ENCODE assay signal across 8 cellular contexts in the genomic region with DNA sequence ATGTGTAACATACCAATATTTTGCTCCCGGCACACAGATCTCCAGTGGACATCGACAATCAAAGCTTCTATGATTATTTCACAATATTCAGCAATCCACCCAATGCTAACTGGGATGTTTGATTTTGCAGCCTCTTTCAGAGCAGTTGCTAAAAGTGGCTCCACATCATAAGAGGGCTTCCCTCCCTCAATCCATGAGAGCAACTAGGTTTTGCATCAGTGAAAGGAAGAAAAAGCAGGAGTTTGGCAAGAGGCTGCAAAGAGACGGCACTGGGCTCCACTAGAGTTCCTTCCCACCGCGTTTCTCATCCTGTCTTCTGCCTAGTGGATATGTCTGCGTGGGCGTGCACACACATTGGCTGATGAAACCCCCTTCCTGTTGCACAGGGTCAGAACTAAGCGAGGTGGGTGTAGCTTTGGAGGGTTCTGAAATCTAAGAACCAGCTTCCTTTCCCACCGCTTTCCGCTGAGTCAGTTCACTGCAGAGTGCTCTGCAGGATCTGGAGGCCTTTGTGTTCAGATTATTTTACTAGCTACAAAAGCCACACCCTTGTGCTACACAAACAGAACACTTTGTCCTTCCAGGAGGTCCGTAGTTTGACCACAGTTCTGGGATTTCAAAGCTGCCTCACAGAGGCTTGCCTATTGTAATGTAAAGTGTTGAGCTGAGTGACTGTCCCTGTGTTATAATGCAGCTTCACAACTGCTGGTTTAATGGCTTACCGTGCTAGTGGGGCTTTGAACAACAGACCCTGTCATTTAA. TPM values are rescaled to one million over a fixed set of nuclear protein-coding genes. Genes with fewer than 3 reads are reported as not detected.
DNase-seq lines count a peak whose midpoint lies in the region; ATAC-seq and TF ChIP-seq lines count a peak whose summit lies in the region.

No MANE protein-coding gene starts in this region.

- DNase-seq in NCI-H2227 (lab: John Stamatoyannopoulos, UW; ENCODE audit: unreplicated experiment): peak; percentile 63
- peak; percentile 29 for DNase-seq in globus pallidus (ENCODE audit: low spot score)
- DNase-seq in neural crest cell (ENCODE audit: low read depth, low spot score): peak; percentile 40
- peak; percentile 50 to 61 for DNase-seq in uterus

- no peak overlapping the region for H3K4me3 ChIP-seq in uterus

- no peaks in the 10 kb centered on the region for H3K9me3 Mint-ChIP-seq in activated T-helper 17 cell treated with anti-CD3 and anti-CD28 coated beads, Interleukin-2, amount 50 U/mL, for 72 hours
- no peaks in the 10 kb centered on the region for H3K9me3 Mint-ChIP-seq in neural crest cell

- peaks cover 0 to 6% of the 10 kb centered on the region in 2 donors for H3K4me1 ChIP-seq in uterus

- ATAC-seq in GM18909 (IDR thresholded peaks at IDR 0.05; ENCODE audit: poor library complexity, unreplicated experiment) (peak; percentile 57), HG02623 (IDR thresholded peaks at IDR 0.05; ENCODE audit: unreplicated experiment) (no peak), GM21381 (IDR thresholded peaks at IDR 0.05; ENCODE audit: unreplicated experiment) (no peak)
- peak; percentile 75 for ATAC-seq in activated T-helper 17 cell treated with anti-CD3 and anti-CD28 coated beads, Interleukin-2, amount 50 U/mL, for 72 hours (replicated peaks)

- no peaks in the 10 kb centered on the region for H3K36me3 Mint-ChIP-seq in activated T-helper 17 cell treated with anti-CD3 and anti-CD28 coated beads, Interleukin-2, amount 50 U/mL, for 72 hours (ENCODE audit: low read depth)
- H3K36me3 Mint-ChIP-seq in neural crest cell (ENCODE audit: low read depth): no peaks in the 10 kb centered on the region

- peak in 1 of 2 donors; percentile 30 for TF ChIP-seq POLR2A in uterus (IDR thresholded peaks at IDR 0.05)

- H3K4me3 Mint-ChIP-seq in activated T-helper 17 cell treated with anti-CD3 and anti-CD28 coated beads, Interleukin-2, amount 50 U/mL, for 72 hours: no peak overlapping the region
- H3K4me3 Mint-ChIP-seq in neural crest cell: peak overlapping the region; percentile 85

- no peaks in the 10 kb centered on the region for H3K27me3 Mint-ChIP-seq in activated T-helper 17 cell treated with anti-CD3 and anti-CD28 coated beads, Interleukin-2, amount 50 U/mL, for 72 hours
- no peaks in the 10 kb centered on the region for H3K27me3 Mint-ChIP-seq in neural crest cell (ENCODE audit: low read depth)

- H3K9me3 ChIP-seq in uterus: no peaks in the 10 kb centered on the region

- H3K27ac Mint-ChIP-seq in activated T-helper 17 cell treated with anti-CD3 and anti-CD28 coated beads, Interleukin-2, amount 50 U/mL, for 72 hours: no peak overlapping the region
- peak overlapping the region; percentile 98 for H3K27ac Mint-ChIP-seq in neural crest cell (ENCODE audit: unreplicated experiment)

- peaks cover 6% of the 10 kb centered on the region for H3K4me1 Mint-ChIP-seq in activated T-helper 17 cell treated with anti-CD3 and anti-CD28 coated beads, Interleukin-2, amount 50 U/mL, for 72 hours
- H3K4me1 Mint-ChIP-seq in neural crest cell: peaks cover 55% of the 10 kb centered on the region

- H3K27ac ChIP-seq in uterus: peak overlapping the region; percentile 58 to 66

- no peaks in the 10 kb centered on the region for H3K27me3 ChIP-seq in uterus

- no peaks in the 10 kb centered on the region for H3K36me3 ChIP-seq in uterus

- no peak for TF ChIP-seq CTCF in neural crest cell (conservative IDR thresholded peaks at IDR 0.05)
- no peak for TF ChIP-seq CTCF in uterus (IDR thresholded peaks at IDR 0.05)

- intact Hi-C loops in uterus (cut with DNase I; ENCODE audit: low total_unique reads): no loop called here

RNA-seq across cellular contexts. Expression of gene ARL4A, which starts 28.1 kb away (rescaled TPM):
- 10 to 100 TPM; 12.4 to 17.0 TPM for total RNA-seq in activated T-helper 17 cell treated with anti-CD3 and anti-CD28 coated beads, Interleukin-2, amount 50 U/mL, for 72 hours
- 65.0 and 71.1 TPM in 2 replicates for total RNA-seq in neural crest cell
- 10 to 100 TPM; 38.5 to 89.7 (median 72.7) TPM for total RNA-seq in uterus

Comparison
In these comparisons a context has a peak if more than half of its experiments do, and no peak if none do; other contexts are left out.
1. ATAC-seq: peak in GM18909 (single experiment) and activated T-helper 17 cell treated with anti-CD3 and anti-CD28 coated beads, Interleukin-2, amount 50 U/mL, for 72 hours (single experiment); none in HG02623 (single experiment) and GM21381 (single experiment).
2. Peak in every context shown above with its lines, with median percentiles within 50 percentile points of each other: DNase-seq.